ENCODE assay signal across 12 cellular contexts in genomic region chr10:113362645-113363091, GRCh38.
DNase-seq lines count a peak whose midpoint lies in the region; ATAC-seq and TF ChIP-seq lines count a peak whose summit lies in the region.
"Had no signal": no experiment of that assay in that cellular context is flagged by ENCODE, and none has a peak within 500 bp of the region (broad histone marks: within the 10 kb centered on the region; RNA-seq: fewer than 3 reads in every experiment).

No MANE protein-coding gene starts in this region.

- H3K4me2 ChIP-seq in mesenchymal stem cell (ENCODE audit: low read length, poor library complexity, severe bottlenecking), result no peak overlapping the region
- H3K4me2 ChIP-seq: A549 had no signal

- peaks cover 0 to 14% of the 10 kb centered on the region in 2 experiments for H3K27me3 ChIP-seq in mesenchymal stem cell (ENCODE audit: control insufficient read depth in 1 of 2, insufficient read depth in 1 of 2, low read length in 2 of 2)

- no peak overlapping the region for H4K91ac ChIP-seq in mesenchymal stem cell (ENCODE audit: low read length)

- H2BK12ac ChIP-seq in mesenchymal stem cell (ENCODE audit: low read length in 2 of 2), result no peak overlapping the region

- no peak overlapping the region for H3K4ac ChIP-seq in mesenchymal stem cell (ENCODE audit: low read depth in 1 of 2, low read length in 2 of 2)

- no peak overlapping the region for H2AFZ ChIP-seq in mesenchymal stem cell (ENCODE audit: low read depth, low read length)

- peaks cover 4% of the 10 kb centered on the region for H3K4me1 ChIP-seq in mesenchymal stem cell (ENCODE audit: control insufficient read depth, insufficient read depth, low read depth, low read length)
- H3K4me1 ChIP-seq: A549 had no signal

- H2AK5ac ChIP-seq in mesenchymal stem cell (ENCODE audit: low read length, severe bottlenecking), result no peak overlapping the region

- H3K18ac ChIP-seq in mesenchymal stem cell (ENCODE audit: low read depth in 1 of 2, low read length in 2 of 2), result no peak overlapping the region

- no peak overlapping the region for H2BK5ac ChIP-seq in mesenchymal stem cell (ENCODE audit: low read depth, low read length, poor library complexity, severe bottlenecking)

- H3K9ac ChIP-seq in mesenchymal stem cell (ENCODE audit: low read length), result peak overlapping the region; percentile 29

- intact Hi-C loops in posterior vena cava (cut with DNase I) (no loop called here), posterior cingulate gyrus (cut with DNase I) (no loop called here)

- no peak for ATAC-seq in GM21737 (IDR thresholded peaks at IDR 0.05; ENCODE audit: unreplicated experiment)
- ATAC-seq: A549 had no signal

- TF ChIP-seq CTCF in AG09309 (IDR thresholded peaks at IDR 0.05; ENCODE audit: control insufficient read depth, insufficient read depth, low read depth, low read length, missing control alignments) (no peak), choroid plexus epithelial cell (conservative IDR thresholded peaks at IDR 0.05; ENCODE audit: low read depth, low read length) (no peak)

- no peak overlapping the region for H3K14ac ChIP-seq in mesenchymal stem cell (ENCODE audit: low read length in 2 of 2)

- peak; percentile 63 for DNase-seq in AG09309 (ENCODE audit: low read depth)
- peak; percentile 84 for DNase-seq in M059J (ENCODE audit: low read depth)
- DNase-seq in choroid plexus epithelial cell (ENCODE audit: low read depth), result peak; percentile 38
- peak; percentile 18 for DNase-seq in mesenchymal stem cell
- no peak for DNase-seq in posterior vena cava (ENCODE audit: low spot score)
- DNase-seq in NCI-H524 treated with DMSO at 0.1 percent for 48 hours (lab: John Stamatoyannopoulos, UW), result no peak
- DNase-seq in posterior cingulate gyrus, result no peak
- DNase-seq: activated CD8-positive, alpha-beta memory T cell treated with anti-CD3 and anti-CD28 coated beads, Interleukin-2, amount 50 U/mL, for 48 hours; DMS 273 treated with DMSO at 0.1 percent for 48 hours had no signal

- H3K23ac ChIP-seq in mesenchymal stem cell (ENCODE audit: low read length in 2 of 2), result no peak overlapping the region

- no peak overlapping the region for H2BK120ac ChIP-seq in mesenchymal stem cell (ENCODE audit: low read depth, low read length)

- no peak overlapping the region for H2BK15ac ChIP-seq in mesenchymal stem cell (ENCODE audit: low read depth, poor library complexity, severe bottlenecking)

- H3K4me3 ChIP-seq in AG09309 (ENCODE audit: control insufficient read depth, low read depth, low read length), result no peak overlapping the region
- no peak overlapping the region for H3K4me3 ChIP-seq in choroid plexus epithelial cell (ENCODE audit: low read depth, low read length)
- H3K4me3 ChIP-seq in mesenchymal stem cell (ENCODE audit: insufficient read depth in 1 of 2, low read depth in 1 of 2, low read length in 2 of 2), result peak overlapping the region in 1 of 2 experiments; percentile 55
- H3K4me3 ChIP-seq: A549 had no signal

- no peaks in the 10 kb centered on the region for H3K36me3 ChIP-seq in mesenchymal stem cell (ENCODE audit: control insufficient read depth in 1 of 2, insufficient read depth in 2 of 2, low read depth in 1 of 2, low read length in 2 of 2)

- H4K8ac ChIP-seq in mesenchymal stem cell (ENCODE audit: low read length), result no peak overlapping the region

- no peak overlapping the region for H3K27ac ChIP-seq in mesenchymal stem cell (ENCODE audit: low read length, poor library complexity, severe bottlenecking)
- H3K27ac ChIP-seq: A549, VCaP had no signal

- no peaks in the 10 kb centered on the region for H3K79me1 ChIP-seq in mesenchymal stem cell (replicated peaks; ENCODE audit: low read length, poor library complexity, severe bottlenecking)

- peaks cover 7% of the 10 kb centered on the region for H3K9me3 ChIP-seq in mesenchymal stem cell (ENCODE audit: control insufficient read depth, low read length)
- H3K9me3 ChIP-seq: A549 had no signal

Comparison
In these comparisons a context has a peak if more than half of its experiments do, and no peak if none do; other contexts are left out.
1. DNase-seq: peak in AG09309 (single experiment), M059J (single experiment), choroid plexus epithelial cell (single experiment) and mesenchymal stem cell (single experiment); none in posterior vena cava (single experiment), NCI-H524 treated with DMSO at 0.1 percent for 48 hours (single experiment) and posterior cingulate gyrus (0 of 10).